Comparison of ENCODE assay signal across 8 cellular contexts in genomic region chr4:56544573-56545131, GRCh38. TPM values are rescaled to one million over a fixed set of nuclear protein-coding genes. Genes with fewer than 3 reads are reported as not detected.
A peak's percentile ranks its signal among the peaks of the same experiment; 100 is the strongest.
DNase-seq lines count a peak whose midpoint lies in the region; ATAC-seq and TF ChIP-seq lines count a peak whose summit lies in the region.

No MANE protein-coding gene starts in this region.

- DNase-seq in BJ (ENCODE audit: low read depth), result peak; percentile 10
- peak; percentile 84 for DNase-seq in NCI-H774 (lab: John Stamatoyannopoulos, UW)
- peak; percentile 59 to 83 for DNase-seq in activated CD8-positive, alpha-beta memory T cell treated with anti-CD3 and anti-CD28 coated beads for 1 hour (ENCODE audit: extremely low read depth in 1 of 2, low read depth in 1 of 2)
- DNase-seq in lung microvascular endothelial cell (ENCODE audit: low read depth in 2 of 2), result peak; percentile 82 to 86
- peak; percentile 74 to 83 (median 78) for DNase-seq in stimulated activated CD4-positive, alpha-beta T cell treated with anti-CD3 and anti-CD28 coated beads, TNF-alpha, amount 100 ng/mL, for 48 hours (ENCODE audit: low read depth in 3 of 3)

- peak overlapping the region; percentile 37 for H3K4me3 ChIP-seq in BJ (ENCODE audit: low read depth, low read length)
- peak overlapping the region; percentile 32 for H3K4me3 ChIP-seq in ectodermal cell (ENCODE audit: insufficient read depth, low read depth, low read length)

- ATAC-seq in GM19324 (IDR thresholded peaks at IDR 0.05; ENCODE audit: low FRiP score, unreplicated experiment) (peak; percentile 98), HG03442 (IDR thresholded peaks at IDR 0.05; ENCODE audit: unreplicated experiment) (peak; percentile 99)

- no peaks in the 10 kb centered on the region for H3K9me3 ChIP-seq in ectodermal cell (ENCODE audit: control insufficient read depth, low read length)

- CTCF ChIA-PET in BJ (lab: Yijun Ruan, JAX), result interaction anchor here (0.6 to 2.2 kb wide), 23 partner anchors 9 to 595 kb away, joined by 3 to 8 read pairs (median 3); partner anchors contain the start of gene PAICS

- WGBS in ectodermal cell, 2 experiments, result 13 to 15% methylated on average over 33 of the region's 33 CpGs

- POLR2A ChIA-PET in BJ (lab: Charles Lee), result no interaction called here

- peak; percentile 95 for TF ChIP-seq CTCF in BJ (IDR thresholded peaks at IDR 0.05; ENCODE audit: insufficient read depth, low read depth, low read length)

- no peaks in the 10 kb centered on the region for H3K4me1 ChIP-seq in ectodermal cell (ENCODE audit: control insufficient read depth, insufficient read depth, low read length)

- no peak overlapping the region for H3K27ac ChIP-seq in ectodermal cell (ENCODE audit: insufficient read depth, low read depth, low read length, poor library complexity, severe bottlenecking)

- H3K27me3 ChIP-seq in BJ (ENCODE audit: control insufficient read depth, insufficient read depth, low read length), result 0 out of 2 replicates have a peak, but pooled peaks cover 1% of the 10 kb centered on the region
- H3K27me3 ChIP-seq in ectodermal cell (ENCODE audit: control insufficient read depth, insufficient read depth, low read length, poor library complexity, severe bottlenecking), result peaks cover 7% of the 10 kb centered on the region

- H3K36me3 ChIP-seq in BJ (ENCODE audit: control insufficient read depth, insufficient read depth, low read length) (no peaks in the 10 kb centered on the region), ectodermal cell (ENCODE audit: control insufficient read depth, insufficient read depth, low read length) (no peaks in the 10 kb centered on the region)

RNA-seq across cellular contexts. Expression of gene ARL9, which starts 39.1 kb away (rescaled TPM):
- polyA plus RNA-seq in BJ (2011; rRNA removed), result 0.23 and 0.29 TPM in 2 replicates
- 0.19 TPM in 1 of 2 replicates, not detected in the other for polyA minus RNA-seq in BJ (2011; rRNA and poly(A)+ RNA removed)
- polyA plus RNA-seq in ectodermal cell (2013, experiment 1 of 4), result 2.2 TPM
- 1.6 TPM for polyA plus RNA-seq in ectodermal cell (2013, experiment 2 of 4)
- polyA plus RNA-seq in ectodermal cell (2013, experiment 3 of 4), result 1.6 TPM
- 1.9 TPM for polyA plus RNA-seq in ectodermal cell (2013, experiment 4 of 4)
- not detected in 2 replicates for total RNA-seq in lung microvascular endothelial cell

Comparison
In these comparisons a context has a peak if more than half of its experiments do, and no peak if none do; other contexts are left out.
1. DNase-seq: peak in every context shown above with its lines; median percentile 84 in NCI-H774; 84 in lung microvascular endothelial cell; 78 in stimulated activated CD4-positive, alpha-beta T cell treated with anti-CD3 and anti-CD28 coated beads, TNF-alpha, amount 100 ng/mL, for 48 hours; 71 in activated CD8-positive, alpha-beta memory T cell treated with anti-CD3 and anti-CD28 coated beads for 1 hour; 10 in BJ.